In genomic region chr15:94584833-94585244, GRCh38 we compare ENCODE assay signal across 9 cellular contexts.
A peak's percentile ranks its signal among the peaks of the same experiment; 100 is the strongest.
DNase-seq lines count a peak whose midpoint lies in the region; ATAC-seq lines count a peak whose summit lies in the region.
"Had no signal": no experiment of that assay in that cellular context is flagged by ENCODE, and none has a peak within 500 bp of the region (broad histone marks: within the 10 kb centered on the region; RNA-seq: fewer than 3 reads in every experiment).

No MANE protein-coding gene starts in this region.

- H3K4me3 Mint-ChIP-seq in central memory CD8-positive, alpha-beta T cell = peak overlapping the region; percentile 63
- H3K4me3 Mint-ChIP-seq: memory B cell had no signal

- no peak overlapping the region for H3K27ac Mint-ChIP-seq in central memory CD8-positive, alpha-beta T cell (ENCODE audit: low read depth)
- H3K27ac Mint-ChIP-seq: memory B cell had no signal

- ATAC-seq in GM19023 (IDR thresholded peaks at IDR 0.05; ENCODE audit: unreplicated experiment) = peak; percentile 71
- ATAC-seq in HG02943 (IDR thresholded peaks at IDR 0.05; ENCODE audit: low read depth, unreplicated experiment) = peak; percentile 75
- ATAC-seq in central memory CD8-positive, alpha-beta T cell (replicated peaks; ENCODE audit: extremely low read depth, poor library complexity, severe bottlenecking) = peak; percentile 88

- peaks cover 74% of the 10 kb centered on the region for H3K27me3 Mint-ChIP-seq in central memory CD8-positive, alpha-beta T cell

- H3K9me3 Mint-ChIP-seq in central memory CD8-positive, alpha-beta T cell = no peaks in the 10 kb centered on the region
- H3K9me3 Mint-ChIP-seq: memory B cell had no signal

- peaks cover 37% of the 10 kb centered on the region for H3K4me1 Mint-ChIP-seq in central memory CD8-positive, alpha-beta T cell
- H3K4me1 Mint-ChIP-seq: memory B cell had no signal

- peak in 4 of 5 experiments; percentile 4 to 88 (median 26) for DNase-seq in T-helper 2 cell
- DNase-seq in central memory CD8-positive, alpha-beta T cell (ENCODE audit: low spot score in 2 of 2) = peak in 1 of 2 donors; percentile 48
- DNase-seq in stimulated activated CD8-positive, alpha-beta memory T cell treated with anti-CD3 and anti-CD28 coated beads, Interleukin-7, amount 100 ng/mL, for 24 hours (ENCODE audit: low read depth) = peak; percentile 22
- DNase-seq in superior temporal gyrus (ENCODE audit: extremely low spot score) = no peak
- DNase-seq in NCI-H1092 (lab: John Stamatoyannopoulos, UW) = no peak
- DNase-seq in Ammon's horn (ENCODE audit: low spot score) = no peak

- H3K36me3 Mint-ChIP-seq in central memory CD8-positive, alpha-beta T cell (ENCODE audit: insufficient read depth) = no peaks in the 10 kb centered on the region
- H3K36me3 Mint-ChIP-seq: memory B cell had no signal

Comparison
In these comparisons a context has a peak if more than half of its experiments do, and no peak if none do; other contexts are left out.
1. DNase-seq: peak in T-helper 2 cell (4 of 5) and stimulated activated CD8-positive, alpha-beta memory T cell treated with anti-CD3 and anti-CD28 coated beads, Interleukin-7, amount 100 ng/mL, for 24 hours (single experiment); none in superior temporal gyrus (single experiment), NCI-H1092 (single experiment) and Ammon's horn (single experiment).
2. Peak in every context shown above with its lines, with median percentiles within 50 percentile points of each other: ATAC-seq.